In genomic region chr4:2812600-2812932, GRCh38 we compare ENCODE assay signal across 8 cellular contexts. TPM values are rescaled to one million over a fixed set of nuclear protein-coding genes. Genes with fewer than 3 reads are reported as not detected.
A peak's percentile ranks its signal among the peaks of the same experiment; 100 is the strongest.
DNase-seq lines count a peak whose midpoint lies in the region; ATAC-seq, FAIRE-seq and TF ChIP-seq lines count a peak whose summit lies in the region.

No MANE protein-coding gene starts in this region.

- peak; percentile 12 for ATAC-seq in GM21528 (IDR thresholded peaks at IDR 0.05; ENCODE audit: low FRiP score, unreplicated experiment)
- ATAC-seq in stimulated activated effector memory CD8-positive, alpha-beta T cell treated with anti-CD3 and anti-CD28 coated beads, Interleukin-12 subunit alpha, Interleukin-12 subunit beta, amount 100 ng/mL, for 72 hours = peak; percentile 0
- no peak for ATAC-seq in HG03442 (IDR thresholded peaks at IDR 0.05; ENCODE audit: unreplicated experiment)

- H3K27ac Mint-ChIP-seq in stimulated activated effector memory CD8-positive, alpha-beta T cell treated with anti-CD3 and anti-CD28 coated beads, Interleukin-12 subunit alpha, Interleukin-12 subunit beta, amount 100 ng/mL, for 72 hours = peak overlapping the region; percentile 98

- no peaks in the 10 kb centered on the region for H3K27me3 ChIP-seq in SJCRH30

- peak overlapping the region; percentile 93 for H3K27ac ChIP-seq in SJCRH30

- DNase-seq in SJCRH30 (no peak), fibroblast of gingiva (ENCODE audit: low read depth) (peak; percentile 8), H54 (ENCODE audit: insufficient read length, low spot score) (no peak), AML-193 (lab: John Stamatoyannopoulos, UW) (no peak), NOMO-1 treated with DMSO at 0.1 percent for 48 hours (lab: John Stamatoyannopoulos, UW; ENCODE audit: unreplicated experiment) (no peak)
- DNase-seq in stimulated activated effector memory CD8-positive, alpha-beta T cell treated with anti-CD3 and anti-CD28 coated beads, Interleukin-12 subunit alpha, Interleukin-12 subunit beta, amount 100 ng/mL, for 72 hours (ENCODE audit: low spot score in 2 of 2) = no peak

- H3K9me3 Mint-ChIP-seq in stimulated activated effector memory CD8-positive, alpha-beta T cell treated with anti-CD3 and anti-CD28 coated beads, Interleukin-12 subunit alpha, Interleukin-12 subunit beta, amount 100 ng/mL, for 72 hours = no peaks in the 10 kb centered on the region

- peaks cover 11% of the 10 kb centered on the region; the same call in 1 of the 2 replicates for H3K36me3 ChIP-seq in SJCRH30

- TF ChIP-seq POLR2A in H54 (IDR thresholded peaks at IDR 0.05; ENCODE audit: low read depth, low read length) = no peak

- peaks cover 33% of the 10 kb centered on the region for H3K36me3 Mint-ChIP-seq in stimulated activated effector memory CD8-positive, alpha-beta T cell treated with anti-CD3 and anti-CD28 coated beads, Interleukin-12 subunit alpha, Interleukin-12 subunit beta, amount 100 ng/mL, for 72 hours

- H3K9me3 ChIP-seq in SJCRH30 (replicated peaks) = 0 out of 2 replicates have a peak, but pooled peaks cover 2% of the 10 kb centered on the region

- H3K4me3 ChIP-seq in SJCRH30 = peak overlapping the region; percentile 86

- FAIRE-seq in H54 (lab: Jason Lieb, UNC) = no peak

- H3K4me1 ChIP-seq in SJCRH30 = peaks cover 16% of the 10 kb centered on the region

- peaks cover 76% of the 10 kb centered on the region for H3K4me1 Mint-ChIP-seq in stimulated activated effector memory CD8-positive, alpha-beta T cell treated with anti-CD3 and anti-CD28 coated beads, Interleukin-12 subunit alpha, Interleukin-12 subunit beta, amount 100 ng/mL, for 72 hours

- peak overlapping the region; percentile 98 for H3K4me3 Mint-ChIP-seq in stimulated activated effector memory CD8-positive, alpha-beta T cell treated with anti-CD3 and anti-CD28 coated beads, Interleukin-12 subunit alpha, Interleukin-12 subunit beta, amount 100 ng/mL, for 72 hours

RNA-seq across cellular contexts. Expression of gene SH3BP2, which starts 19.7 kb away (rescaled TPM):
- total RNA-seq in SJCRH30 (2014; rRNA removed; shearing (Covaris generic)) = 22.0 and 28.1 TPM in 2 replicates

RNA-seq across cellular contexts. Expression of gene ADD1, which starts 31.1 kb away (rescaled TPM):
- total RNA-seq in SJCRH30 (2014; rRNA removed; shearing (Covaris generic)) = 131 and 139 TPM in 2 replicates

RNA-seq across cellular contexts. Expression of gene TNIP2, which starts 56.4 kb away (rescaled TPM):
- 25.8 and 28.8 TPM in 2 replicates for total RNA-seq in SJCRH30 (2014; rRNA removed; shearing (Covaris generic))
